Comparison of ENCODE assay signal across 16 cellular contexts in the genomic region with DNA sequence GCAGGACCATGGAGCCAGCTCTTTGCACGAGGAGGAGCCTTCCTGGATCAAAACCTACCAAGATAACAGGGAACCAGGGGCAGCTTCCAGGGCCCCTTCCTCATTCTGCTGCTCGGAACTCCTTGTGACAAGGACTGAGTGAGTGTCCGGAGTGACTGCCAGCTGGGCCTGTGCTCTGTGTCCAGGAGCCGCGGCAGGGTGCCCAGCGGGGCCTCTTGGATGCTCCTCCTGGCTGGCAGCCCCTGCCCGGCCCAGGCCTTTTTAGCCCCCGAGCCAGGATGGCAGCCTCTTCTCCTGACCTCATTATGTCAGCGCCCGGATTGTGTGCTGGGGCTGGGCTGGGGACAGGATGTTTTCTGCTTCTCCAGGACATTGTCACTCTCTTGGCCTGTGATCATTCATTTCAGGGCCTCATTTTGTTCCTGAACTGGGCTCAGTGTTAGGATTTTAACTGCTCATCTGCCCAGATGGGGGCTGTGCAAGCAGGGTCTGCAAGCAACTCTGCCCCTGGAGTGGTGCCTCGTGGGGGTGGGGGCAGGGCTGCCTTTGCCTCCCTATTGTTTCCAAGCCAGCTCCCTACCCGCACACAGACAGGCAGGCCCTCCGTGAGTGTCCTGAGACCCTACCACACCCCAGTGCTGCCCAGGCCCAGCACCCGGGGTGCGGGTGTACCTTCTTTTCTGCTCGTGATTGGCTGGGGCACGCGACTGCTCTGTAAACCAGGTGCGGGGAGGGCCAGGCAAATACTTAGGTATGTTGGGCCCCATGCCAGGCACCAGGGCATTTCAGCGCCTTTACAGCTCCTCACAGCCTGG.
DNase-seq lines count a peak whose midpoint lies in the region; ATAC-seq and TF ChIP-seq lines count a peak whose summit lies in the region.
"Had no signal": no experiment of that assay in that cellular context is flagged by ENCODE, and none has a peak within 500 bp of the region (broad histone marks: within the 10 kb centered on the region; RNA-seq: fewer than 3 reads in every experiment).

No MANE protein-coding gene starts in this region.

- H3K27me3 Mint-ChIP-seq in type B pancreatic cell = peaks cover 5% of the 10 kb centered on the region

- peaks cover 0 to 52% of the 10 kb centered on the region in 2 experiments; a peak in 1 of 4 replicates for H3K4me1 ChIP-seq in SK-N-SH (ENCODE audit: control insufficient read depth in 1 of 2, insufficient read depth in 2 of 2, low read depth in 1 of 2, low read length in 1 of 2)

- DNase-seq in SK-N-SH = peak; percentile 78
- peak; percentile 21 to 79 (median 58) for DNase-seq in head of caudate nucleus
- peak; percentile 67 for DNase-seq in midbrain (lab: John Stamatoyannopoulos, UW)
- peak; percentile 58 for DNase-seq in type B pancreatic cell (ENCODE audit: extremely low spot score, unreplicated experiment)
- no peak for DNase-seq in NK-92 (lab: John Stamatoyannopoulos, UW; ENCODE audit: unreplicated experiment)
- no peak for DNase-seq in NCI-H1048 (lab: John Stamatoyannopoulos, UW)
- no peak for DNase-seq in stimulated activated CD4-positive, alpha-beta T cell treated with anti-CD3 and anti-CD28 coated beads, Interleukin-4, amount 100 ng/mL, for 1 hour
- DNase-seq: activated CD4-positive, alpha-beta T cell treated with anti-CD3 and anti-CD28 coated beads, Interleukin-2, amount 50 U/mL, for 1 hour; NCI-H510A treated with DMSO at 0.1 percent for 48 hours; stimulated activated naive B cell treated with anti-CD40 and anti-IgM and Interleukin-4, amounts not matched to agents 10 μg/mL and 1 μg/mL and 100 μg/mL, for 72 hours had no signal

- H3K9ac ChIP-seq in SK-N-SH = no peak overlapping the region

- intact Hi-C loops in head of caudate nucleus (cut with DNase I) = no loop called here

- H3K9me3 ChIP-seq in SK-N-SH = no peaks in the 10 kb centered on the region

- H3K4me1 Mint-ChIP-seq in type B pancreatic cell (ENCODE audit: unreplicated experiment) = peaks cover 33% of the 10 kb centered on the region
- H3K4me1 Mint-ChIP-seq: stimulated activated naive B cell treated with anti-CD40 and anti-IgM and Interleukin-4, amounts not matched to agents 10 μg/mL and 1 μg/mL and 100 μg/mL, for 72 hours had no signal

- POLR2A ChIA-PET in SK-N-SH (lab: Yijun Ruan, JAX) = interaction anchor here (0.5 to 1.9 kb wide), 2 partner anchors 9 to 195 kb away, joined by 3 to 6 read pairs; no protein-coding TSS in a partner anchor

- no peak overlapping the region for H3K4me2 ChIP-seq in SK-N-SH
- H3K4me2 ChIP-seq: hepatocyte had no signal

- no peaks in the 10 kb centered on the region for H4K20me1 ChIP-seq in SK-N-SH (ENCODE audit: insufficient read depth)

- CTCF ChIA-PET in SK-N-SH (lab: Yijun Ruan, JAX) = interaction anchor here (0.6 to 2.1 kb wide), 7 partner anchors 22 to 149 kb away, joined by 3 to 7 read pairs (median 3); no protein-coding TSS in a partner anchor

- no peak overlapping the region for H3K4me3 ChIP-seq in SK-N-SH (ENCODE audit: low read depth in 2 of 2, low read length in 1 of 2)
- H3K4me3 ChIP-seq: hepatocyte, SK-N-MC had no signal

- WGBS in SK-N-SH (ENCODE audit: low lambda C conversion rate) = 60% methylated on average over 8 of the region's 20 CpGs

- H3K9me3 Mint-ChIP-seq in type B pancreatic cell = peaks cover 12% of the 10 kb centered on the region
- H3K9me3 Mint-ChIP-seq: activated naive CD4-positive, alpha-beta T cell treated with anti-CD3 and anti-CD28 coated beads, Interleukin-2, amount 50 U/mL, for 72 hours had no signal

- peaks cover 3% of the 10 kb centered on the region for H3K36me3 Mint-ChIP-seq in type B pancreatic cell
- H3K36me3 Mint-ChIP-seq: activated naive CD4-positive, alpha-beta T cell treated with anti-CD3 and anti-CD28 coated beads, Interleukin-2, amount 50 U/mL, for 72 hours; naive thymus-derived CD4-positive, alpha-beta T cell; stimulated activated naive B cell treated with anti-CD40 and anti-IgM and Interleukin-4, amounts not matched to agents 10 μg/mL and 1 μg/mL and 100 μg/mL, for 72 hours had no signal

- no peak overlapping the region for H3K27ac Mint-ChIP-seq in type B pancreatic cell
- H3K27ac Mint-ChIP-seq: naive thymus-derived CD4-positive, alpha-beta T cell; stimulated activated naive B cell treated with anti-CD40 and anti-IgM and Interleukin-4, amounts not matched to agents 10 μg/mL and 1 μg/mL and 100 μg/mL, for 72 hours had no signal

- peak overlapping the region in 1 of 2 experiments; percentile 93; a peak in 2 of 4 replicates for H3K27ac ChIP-seq in SK-N-SH (ENCODE audit: low read depth in 2 of 2, low read length in 1 of 2)
- H3K27ac ChIP-seq: 22Rv1, hepatocyte, SK-N-MC had no signal

- H3K27me3 ChIP-seq in SK-N-SH (ENCODE audit: insufficient read depth) = no peaks in the 10 kb centered on the region
- H3K27me3 ChIP-seq: hepatocyte had no signal

- no peak overlapping the region for H2AFZ ChIP-seq in SK-N-SH (ENCODE audit: low read depth)
- H2AFZ ChIP-seq: hepatocyte had no signal

- no peaks in the 10 kb centered on the region for H3F3A ChIP-seq in SK-N-SH (replicated peaks; ENCODE audit: insufficient read depth)

- no peak for TF ChIP-seq RAD21 in SK-N-SH (IDR thresholded peaks at IDR 0.05; ENCODE audit: low read length)

- no peaks in the 10 kb centered on the region for H3K79me2 ChIP-seq in SK-N-SH (ENCODE audit: insufficient read depth)
- H3K79me2 ChIP-seq: hepatocyte had no signal

- H3K36me3 ChIP-seq in SK-N-SH (replicated peaks in 1 of 2; ENCODE audit: control insufficient read depth in 1 of 2, insufficient read depth in 2 of 2, low read length in 1 of 2) = no peaks in the 10 kb centered on the region

- TF ChIP-seq CTCF in SK-N-SH (IDR thresholded peaks at IDR 0.05) (no peak), type B pancreatic cell (conservative IDR thresholded peaks at IDR 0.05) (no peak)

- no peak for TF ChIP-seq EP300 in SK-N-SH (IDR thresholded peaks at IDR 0.05; ENCODE audit: borderline replicate concordance in 1 of 2, low read depth in 1 of 2, low read length in 1 of 2)

- no peak for ATAC-seq in SK-N-SH treated with all-trans-retinoic acid at 6 μM for 48 hours
- ATAC-seq: activated naive CD4-positive, alpha-beta T cell treated with anti-CD3 and anti-CD28 coated beads, Interleukin-2, amount 50 U/mL, for 72 hours; naive thymus-derived CD4-positive, alpha-beta T cell; stimulated activated naive B cell treated with anti-CD40 and anti-IgM and Interleukin-4, amounts not matched to agents 10 μg/mL and 1 μg/mL and 100 μg/mL, for 72 hours had no signal

- no peak overlapping the region for H3K4me3 Mint-ChIP-seq in type B pancreatic cell
- H3K4me3 Mint-ChIP-seq: naive thymus-derived CD4-positive, alpha-beta T cell; stimulated activated naive B cell treated with anti-CD40 and anti-IgM and Interleukin-4, amounts not matched to agents 10 μg/mL and 1 μg/mL and 100 μg/mL, for 72 hours had no signal

- H3K9me2 ChIP-seq in SK-N-SH = no peaks in the 10 kb centered on the region

TF ChIP-seq in SK-N-SH, 30 proteins besides CTCF, POLR2A, EP300 and RAD21 (continues in another document):
- TF ChIP-seq YY1 (IDR thresholded peaks at IDR 0.05; ENCODE audit: low read depth) (no peak), RFX5 (IDR thresholded peaks at IDR 0.05; ENCODE audit: low read length) (no peak), MEF2A (IDR thresholded peaks at IDR 0.05; ENCODE audit: borderline replicate concordance, low read depth) (no peak), FOXJ3 (CRISPR knock-in tag; IDR thresholded peaks at IDR 0.05) (no peak), FOXM1 (IDR thresholded peaks at IDR 0.05; ENCODE audit: low read depth) (no peak), GABPA (IDR thresholded peaks at IDR 0.05; ENCODE audit: low read depth) (no peak), POLR2AphosphoS5 (IDR thresholded peaks at IDR 0.05; ENCODE audit: low read depth, low read length) (no peak)
- TF ChIP-seq, protein P1, sequence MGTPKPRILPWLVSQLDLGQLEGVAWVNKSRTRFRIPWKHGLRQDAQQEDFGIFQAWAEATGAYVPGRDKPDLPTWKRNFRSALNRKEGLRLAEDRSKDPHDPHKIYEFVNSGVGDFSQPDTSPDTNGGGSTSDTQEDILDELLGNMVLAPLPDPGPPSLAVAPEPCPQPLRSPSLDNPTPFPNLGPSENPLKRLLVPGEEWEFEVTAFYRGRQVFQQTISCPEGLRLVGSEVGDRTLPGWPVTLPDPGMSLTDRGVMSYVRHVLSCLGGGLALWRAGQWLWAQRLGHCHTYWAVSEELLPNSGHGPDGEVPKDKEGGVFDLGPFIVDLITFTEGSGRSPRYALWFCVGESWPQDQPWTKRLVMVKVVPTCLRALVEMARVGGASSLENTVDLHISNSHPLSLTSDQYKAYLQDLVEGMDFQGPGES (IDR thresholded peaks at IDR 0.05; ENCODE audit: low read depth, low read length) = no peak
- TF ChIP-seq, protein P2, sequence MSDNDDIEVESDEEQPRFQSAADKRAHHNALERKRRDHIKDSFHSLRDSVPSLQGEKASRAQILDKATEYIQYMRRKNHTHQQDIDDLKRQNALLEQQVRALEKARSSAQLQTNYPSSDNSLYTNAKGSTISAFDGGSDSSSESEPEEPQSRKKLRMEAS (IDR thresholded peaks at IDR 0.05; ENCODE audit: low read depth) = no peak

TF ChIP-seq in SK-N-SH treated with all-trans-retinoic acid at 6 μM for 48 hours, 23 proteins besides CTCF, POLR2A, EP300 and RAD21 (continues in another document):
- TF ChIP-seq ZNF8 (CRISPR knock-in tag; IDR thresholded peaks at IDR 0.05) (no peak), RARB (CRISPR knock-in tag; IDR thresholded peaks at IDR 0.05) (no peak), ZNF70 (CRISPR knock-in tag; IDR thresholded peaks at IDR 0.05) (no peak), TOX (CRISPR knock-in tag; IDR thresholded peaks at IDR 0.05; ENCODE audit: borderline replicate concordance) (no peak), SNAI2 (CRISPR knock-in tag; IDR thresholded peaks at IDR 0.05) (no peak)
- TF ChIP-seq, protein P3, sequence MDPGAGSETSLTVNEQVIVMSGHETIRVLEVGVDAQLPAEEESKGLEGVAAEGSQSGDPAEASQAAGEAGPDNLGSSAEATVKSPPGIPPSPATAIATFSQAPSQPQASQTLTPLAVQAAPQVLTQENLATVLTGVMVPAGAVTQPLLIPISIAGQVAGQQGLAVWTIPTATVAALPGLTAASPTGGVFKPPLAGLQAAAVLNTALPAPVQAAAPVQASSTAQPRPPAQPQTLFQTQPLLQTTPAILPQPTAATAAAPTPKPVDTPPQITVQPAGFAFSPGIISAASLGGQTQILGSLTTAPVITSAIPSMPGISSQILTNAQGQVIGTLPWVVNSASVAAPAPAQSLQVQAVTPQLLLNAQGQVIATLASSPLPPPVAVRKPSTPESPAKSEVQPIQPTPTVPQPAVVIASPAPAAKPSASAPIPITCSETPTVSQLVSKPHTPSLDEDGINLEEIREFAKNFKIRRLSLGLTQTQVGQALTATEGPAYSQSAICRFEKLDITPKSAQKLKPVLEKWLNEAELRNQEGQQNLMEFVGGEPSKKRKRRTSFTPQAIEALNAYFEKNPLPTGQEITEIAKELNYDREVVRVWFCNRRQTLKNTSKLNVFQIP (CRISPR knock-in tag; IDR thresholded peaks at IDR 0.05; ENCODE audit: borderline replicate concordance, low read depth) = no peak

Comparison
In these comparisons a context has a peak if more than half of its experiments do, and no peak if none do; other contexts are left out.
1. DNase-seq: peak in SK-N-SH (single experiment), head of caudate nucleus (42 of 42), midbrain (single experiment) and type B pancreatic cell (single experiment); none in NK-92 (single experiment), NCI-H1048 (single experiment) and stimulated activated CD4-positive, alpha-beta T cell treated with anti-CD3 and anti-CD28 coated beads, Interleukin-4, amount 100 ng/mL, for 1 hour (single experiment).